In genomic region chr3:122407946-122408345, GRCh38 we compare ENCODE assay signal across 1 cellular context.
TF ChIP-seq lines count a peak whose summit lies in the region.

No MANE protein-coding gene starts in this region.

TF ChIP-seq in SK-N-SH treated with all-trans-retinoic acid at 6 μM for 48 hours, 23 proteins besides CTCF, POLR2A, EP300 and RAD21 (continued from another document):
- TF ChIP-seq, protein P1, sequence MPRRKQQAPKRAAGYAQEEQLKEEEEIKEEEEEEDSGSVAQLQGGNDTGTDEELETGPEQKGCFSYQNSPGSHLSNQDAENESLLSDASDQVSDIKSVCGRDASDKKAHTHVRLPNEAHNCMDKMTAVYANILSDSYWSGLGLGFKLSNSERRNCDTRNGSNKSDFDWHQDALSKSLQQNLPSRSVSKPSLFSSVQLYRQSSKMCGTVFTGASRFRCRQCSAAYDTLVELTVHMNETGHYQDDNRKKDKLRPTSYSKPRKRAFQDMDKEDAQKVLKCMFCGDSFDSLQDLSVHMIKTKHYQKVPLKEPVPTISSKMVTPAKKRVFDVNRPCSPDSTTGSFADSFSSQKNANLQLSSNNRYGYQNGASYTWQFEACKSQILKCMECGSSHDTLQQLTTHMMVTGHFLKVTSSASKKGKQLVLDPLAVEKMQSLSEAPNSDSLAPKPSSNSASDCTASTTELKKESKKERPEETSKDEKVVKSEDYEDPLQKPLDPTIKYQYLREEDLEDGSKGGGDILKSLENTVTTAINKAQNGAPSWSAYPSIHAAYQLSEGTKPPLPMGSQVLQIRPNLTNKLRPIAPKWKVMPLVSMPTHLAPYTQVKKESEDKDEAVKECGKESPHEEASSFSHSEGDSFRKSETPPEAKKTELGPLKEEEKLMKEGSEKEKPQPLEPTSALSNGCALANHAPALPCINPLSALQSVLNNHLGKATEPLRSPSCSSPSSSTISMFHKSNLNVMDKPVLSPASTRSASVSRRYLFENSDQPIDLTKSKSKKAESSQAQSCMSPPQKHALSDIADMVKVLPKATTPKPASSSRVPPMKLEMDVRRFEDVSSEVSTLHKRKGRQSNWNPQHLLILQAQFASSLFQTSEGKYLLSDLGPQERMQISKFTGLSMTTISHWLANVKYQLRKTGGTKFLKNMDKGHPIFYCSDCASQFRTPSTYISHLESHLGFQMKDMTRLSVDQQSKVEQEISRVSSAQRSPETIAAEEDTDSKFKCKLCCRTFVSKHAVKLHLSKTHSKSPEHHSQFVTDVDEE (CRISPR knock-in tag; IDR thresholded peaks at IDR 0.05) = no peak
- no peak for TF ChIP-seq SNAI2 (CRISPR knock-in tag; IDR thresholded peaks at IDR 0.05)
- no peak for TF ChIP-seq CSDC2 (CRISPR knock-in tag; IDR thresholded peaks at IDR 0.05)
- TF ChIP-seq ZC3H10 (CRISPR knock-in tag; IDR thresholded peaks at IDR 0.05) = no peak
- TF ChIP-seq ISL1 (CRISPR knock-in tag; IDR thresholded peaks at IDR 0.05) = no peak
